In the genomic region with DNA sequence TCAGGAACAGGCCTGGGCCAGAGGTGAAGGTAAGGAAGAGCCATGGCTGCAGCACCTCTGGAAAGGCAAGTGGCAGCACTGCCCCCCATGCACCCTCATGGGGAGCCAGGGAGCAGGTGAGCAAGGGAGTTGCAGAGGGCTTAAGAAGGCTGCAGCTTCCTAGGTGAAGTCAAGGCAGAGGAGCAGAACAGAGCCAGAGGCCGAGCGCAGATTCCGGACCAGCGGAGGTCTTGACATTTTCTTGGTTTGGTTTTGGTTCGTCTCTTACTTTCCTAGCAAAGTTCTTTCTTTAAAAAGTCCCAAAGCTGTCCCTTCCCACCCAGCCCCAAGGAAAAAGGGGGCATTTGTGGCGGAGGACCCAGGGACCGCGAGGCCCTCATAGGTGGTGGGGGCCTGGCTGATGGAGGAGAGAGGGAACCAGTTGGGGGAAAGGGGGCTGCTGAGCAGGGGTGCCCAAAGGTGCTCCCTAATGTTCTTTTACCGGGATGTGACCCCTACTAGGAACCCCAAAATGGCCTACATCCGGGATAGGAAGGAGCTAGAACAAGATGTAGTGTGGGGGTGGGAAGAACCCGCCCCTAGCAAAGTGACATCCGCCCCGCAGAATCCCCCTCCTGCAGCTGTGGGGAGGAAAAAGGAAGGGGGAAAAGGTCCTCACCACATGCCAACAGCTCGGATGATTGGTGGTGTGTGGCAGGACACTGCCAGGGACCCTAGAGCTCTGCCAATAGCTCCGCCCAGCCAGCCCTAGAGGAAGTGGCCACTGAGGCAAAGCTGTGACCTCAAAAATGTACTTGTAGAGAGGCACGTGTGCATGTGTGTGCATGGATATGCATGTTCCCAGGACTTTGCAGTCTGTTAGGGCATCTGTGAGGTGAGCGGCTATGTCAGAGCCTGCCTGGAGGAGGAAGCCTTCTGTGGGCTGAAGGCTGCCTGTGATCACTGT, we compare ENCODE assay signal across 9 cellular contexts. TPM values are rescaled to one million over a fixed set of nuclear protein-coding genes. Genes with fewer than 3 reads are reported as not detected.
A peak's percentile ranks its signal among the peaks of the same experiment; 100 is the strongest.
DNase-seq lines count a peak whose midpoint lies in the region; ATAC-seq and TF ChIP-seq lines count a peak whose summit lies in the region.
"Had no signal": no experiment of that assay in that cellular context is flagged by ENCODE, and none has a peak within 500 bp of the region (broad histone marks: within the 10 kb centered on the region; RNA-seq: fewer than 3 reads in every experiment).

No MANE protein-coding gene starts in this region.

- H3K9me3 ChIP-seq in OCI-LY1 (ENCODE audit: low read length): no peaks in the 10 kb centered on the region

- peak overlapping the region; percentile 74 for H3K4me3 ChIP-seq in OCI-LY1 (ENCODE audit: low read depth, low read length, poor library complexity, severe bottlenecking)

- no peaks in the 10 kb centered on the region for H3K27me3 ChIP-seq in OCI-LY1 (ENCODE audit: insufficient read depth, low read length)

- H3K9me2 ChIP-seq in OCI-LY1 (ENCODE audit: low read depth, low read length): no peaks in the 10 kb centered on the region

- no peak overlapping the region for H2AFZ ChIP-seq in OCI-LY1 (ENCODE audit: low read length)

- ATAC-seq in GM18505 (IDR thresholded peaks at IDR 0.05; ENCODE audit: unreplicated experiment) (peak; percentile 53), HG02588 (IDR thresholded peaks at IDR 0.05; ENCODE audit: unreplicated experiment) (peak; percentile 31), left ventricle myocardium superior (peak; percentile 31), omental fat pad (ENCODE audit: low FRiP score) (no peak)

- intact Hi-C loops in left ventricle myocardium superior (cut with micrococcal nuclease): no loop called here

- H3K4me2 ChIP-seq in OCI-LY1 (ENCODE audit: low read length): peak overlapping the region; percentile 95
- H3K4me2 ChIP-seq: KMS-11 had no signal

- peaks cover 73% of the 10 kb centered on the region for H3K4me1 ChIP-seq in OCI-LY1 (ENCODE audit: insufficient read depth, low read length, severe bottlenecking)

- peak overlapping the region; percentile 93 for H3K9ac ChIP-seq in OCI-LY1 (ENCODE audit: low read length)
- H3K9ac ChIP-seq: KMS-11 had no signal

- no peaks in the 10 kb centered on the region for H3K79me2 ChIP-seq in OCI-LY1 (ENCODE audit: insufficient read depth, low read length)

- H3K36me3 ChIP-seq in OCI-LY1 (ENCODE audit: insufficient read depth, low read length): peaks cover 21% of the 10 kb centered on the region; the same call in 1 of the 2 replicates

- TF ChIP-seq CTCF in OCI-LY1 (IDR thresholded peaks at IDR 0.05; ENCODE audit: low read length) (no peak), omental fat pad (IDR thresholded peaks at IDR 0.05) (no peak)

- peak overlapping the region; percentile 100 for H3K27ac ChIP-seq in OCI-LY1 (ENCODE audit: low read depth, low read length, poor library complexity, severe bottlenecking)
- H3K27ac ChIP-seq: KMS-11 had no signal

- TF ChIP-seq POLR2A in GM18505 (IDR thresholded peaks at IDR 0.05; ENCODE audit: borderline replicate concordance, extremely low read depth, insufficient read depth, insufficient read length): peak; percentile 51

- H3F3A ChIP-seq in OCI-LY1 (ENCODE audit: insufficient read depth, low read length): peaks cover 15% of the 10 kb centered on the region

- H4K20me1 ChIP-seq in OCI-LY1 (ENCODE audit: insufficient read depth, low read length): no peaks in the 10 kb centered on the region

- peak; percentile 40 for DNase-seq in left ventricle myocardium superior
- no peak for DNase-seq in GM03348 (ENCODE audit: low spot score)
- no peak for DNase-seq in NCI-H446 treated with DMSO at 0.1 percent for 48 hours (lab: John Stamatoyannopoulos, UW)
- no peak for DNase-seq in NCI-H187 treated with DMSO at 0.1 percent for 48 hours (lab: John Stamatoyannopoulos, UW)
- no peak for DNase-seq in omental fat pad (ENCODE audit: low spot score)

RNA-seq across cellular contexts. Expression of a gene that starts 0.9 kb away (rescaled TPM):
- 0.77 TPM for total RNA-seq in left ventricle myocardium superior
- total RNA-seq in omental fat pad: 10 to 100 TPM in 1 of 4 donors, 1 to 10 TPM in 3; 1.6 to 15.5 (median 4.9) TPM

RNA-seq across cellular contexts. Expression of a gene that starts 14.1 kb away (rescaled TPM):
- total RNA-seq in left ventricle myocardium superior: 28.8 TPM
- 10 to 100 TPM; 29.6 to 53.0 (median 36.5) TPM for total RNA-seq in omental fat pad

RNA-seq across cellular contexts. Expression of a gene that starts 31.6 kb away (rescaled TPM):
- 0.32 TPM for total RNA-seq in left ventricle myocardium superior
- total RNA-seq in omental fat pad: 1 to 10 TPM in 3 of 4 donors, under 1 TPM in 1; 0.74 to 5.2 (median 1.1) TPM

RNA-seq across cellular contexts. Expression of a gene that starts 38.7 kb away (rescaled TPM):
- total RNA-seq in left ventricle myocardium superior: 16,495 TPM
- total RNA-seq in omental fat pad: 1,000 to 10,000 TPM in 3 of 4 donors, 100 to 1,000 TPM in 1; 841 to 3,200 (median 2,180) TPM

RNA-seq across cellular contexts. Expression of a gene that starts 39.0 kb away (rescaled TPM):
- total RNA-seq in left ventricle myocardium superior: 45.6 TPM
- 100 to 1,000 TPM in 1 of 4 donors, 10 to 100 TPM in 3; 35.8 to 108 (median 52.5) TPM for total RNA-seq in omental fat pad
